8 cellular contexts compared by ENCODE assay signal in genomic region chr9:89310486-89311345, GRCh38. TPM values are rescaled to one million over a fixed set of nuclear protein-coding genes. Genes with fewer than 3 reads are reported as not detected.
DNase-seq lines count a peak whose midpoint lies in the region; ATAC-seq and TF ChIP-seq lines count a peak whose summit lies in the region.

Gene CKS2, plus strand, starts transcription at chr9:89311195. Its CDS starts 98 bp downstream, at chr9:89311293.

- H3K36me3 Mint-ChIP-seq in activated naive CD8-positive, alpha-beta T cell, result peaks cover 7% of the 10 kb centered on the region

- DNase-seq in GM10248 (ENCODE audit: extremely low spot score), result peak; percentile 99
- peak; percentile 99 for DNase-seq in NCI-H1105 (lab: John Stamatoyannopoulos, UW)
- DNase-seq in SKM-1 treated with dmso at 0.1 percent for 144 hours (lab: John Stamatoyannopoulos, UW; ENCODE audit: unreplicated experiment), result peak; percentile 94
- peak; percentile 99 for DNase-seq in glomerular endothelial cell (ENCODE audit: extremely low read depth, low read depth, low spot score)
- DNase-seq in occipital lobe (lab: John Stamatoyannopoulos, UW), result peak; percentile 98

- ATAC-seq in HG02623 (IDR thresholded peaks at IDR 0.05; ENCODE audit: unreplicated experiment), result peak; percentile 88

- peaks cover 40% of the 10 kb centered on the region for H3K4me1 Mint-ChIP-seq in activated naive CD8-positive, alpha-beta T cell (ENCODE audit: low read depth)

- CTCF ChIA-PET in GM10248 (lab: Yijun Ruan, JAX), result interaction anchor here (1.0 kb wide), 1 partner anchor 8 kb away, joined by 3 read pairs; the partner anchor contains the start of gene SECISBP2

- no peak for TF ChIP-seq CTCF in GM10248 (IDR thresholded peaks at IDR 0.05; ENCODE audit: control extremely low read depth, extremely low read depth, low read depth, missing control alignments)

- peak within 1 kb of the TSS; percentile 97 for H3K27ac ChIP-seq in temporal lobe (ENCODE audit: low read depth, low read length)

- POLR2A ChIA-PET in GM10248 (lab: Yijun Ruan, JAX), result interaction anchor here (0.7 to 0.9 kb wide), 3 partner anchors 8 to 320 kb away, joined by 3 to 4 read pairs (median 3); partner anchors contain the start of gene SECISBP2

- no peaks in the 10 kb centered on the region for H3K27me3 Mint-ChIP-seq in activated naive CD8-positive, alpha-beta T cell

- H3K9me3 Mint-ChIP-seq in activated naive CD8-positive, alpha-beta T cell (ENCODE audit: low read depth), result no peaks in the 10 kb centered on the region

- peak within 1 kb of the TSS; percentile 95 for H3K4me3 Mint-ChIP-seq in activated naive CD8-positive, alpha-beta T cell

- peak within 1 kb of the TSS; percentile 99 for H3K27ac Mint-ChIP-seq in activated naive CD8-positive, alpha-beta T cell

RNA-seq across cellular contexts. Expression of gene CKS2, which starts in this region (rescaled TPM):
- total RNA-seq in glomerular endothelial cell (98.4 and 153 TPM in 2 replicates), occipital lobe (34.3 TPM), temporal lobe (15.7 TPM)

Comparison
In these comparisons a context has a peak if more than half of its experiments do, and no peak if none do; other contexts are left out.
1. Peak in every context shown above with its lines: DNase-seq, ATAC-seq and H3K27ac ChIP-seq.